9 cellular contexts compared by ENCODE assay signal in genomic region chr18:22466608-22467390, GRCh38. TPM values are rescaled to one million over a fixed set of nuclear protein-coding genes. Genes with fewer than 3 reads are reported as not detected.
DNase-seq lines count a peak whose midpoint lies in the region; ATAC-seq and TF ChIP-seq lines count a peak whose summit lies in the region.
"Had no signal": no experiment of that assay in that cellular context is flagged by ENCODE, and none has a peak within 500 bp of the region (broad histone marks: within the 10 kb centered on the region; RNA-seq: fewer than 3 reads in every experiment).

No MANE protein-coding gene starts in this region.

- intact Hi-C loops in PC-9 (cut with micrococcal nuclease; ENCODE audit: unreplicated experiment): loop anchor here (1.0 to 10.0 kb wide), 6 partner anchors 74 to 297 kb away; partner anchors contain the start of gene GATA6
- intact Hi-C loops in natural killer cell (cut with micrococcal nuclease): loop anchor here (2.0 to 5.0 kb wide), 3 partner anchors 74 to 229 kb away; no protein-coding TSS in a partner anchor

- peak in 1 of 3 donors; percentile 28 for ATAC-seq in natural killer cell

- H3K4me2 ChIP-seq in PC-9: peak overlapping the region; percentile 94

- TF ChIP-seq CTCF in AG10803 (conservative IDR thresholded peaks at IDR 0.05; ENCODE audit: low read length) (no peak), PC-9 (conservative IDR thresholded peaks at IDR 0.05) (no peak), natural killer cell (IDR thresholded peaks at IDR 0.05) (no peak)

- POLR2A ChIA-PET in PC-9 (lab: Charles Lee; ENCODE audit: unreplicated experiment): interaction anchor here (0.5 to 0.7 kb wide), 4 partner anchors 107 to 724 kb away, joined by 3 to 5 read pairs (median 4); no protein-coding TSS in a partner anchor

- DNase-seq in AG10803 (ENCODE audit: low read depth) (peak; percentile 86), PC-9 (peak; percentile 57 to 96), fibroblast of gingiva (ENCODE audit: low read depth) (peak; percentile 49), natural killer cell (no peak), COR-L47 (lab: John Stamatoyannopoulos, UW) (no peak), NOMO-1 (lab: John Stamatoyannopoulos, UW; ENCODE audit: unreplicated experiment in 2 of 2) (no peak), SKM-1 treated with dmso at 0.1 percent for 144 hours (lab: John Stamatoyannopoulos, UW; ENCODE audit: unreplicated experiment) (no peak)
- no peak for DNase-seq in activated CD4-positive, alpha-beta T cell treated with anti-CD3 and anti-CD28 coated beads, Interleukin-2, amount 50 U/mL, for 48 hours

- peaks cover 43 to 49% of the 10 kb centered on the region in 2 donors for H3K4me1 Mint-ChIP-seq in natural killer cell

- no peaks in the 10 kb centered on the region; the same call in 1 of the 2 replicates for H3K36me3 ChIP-seq in PC-9 (ENCODE audit: low read depth)

- no peaks in the 10 kb centered on the region for H3K27me3 ChIP-seq in PC-9 (ENCODE audit: insufficient read depth, low read depth)

- H3K4me1 ChIP-seq in PC-9 (replicated peaks; ENCODE audit: insufficient read depth): peaks cover 39% of the 10 kb centered on the region

- peaks cover 35% of the 10 kb centered on the region for H3F3A ChIP-seq in PC-9 (ENCODE audit: insufficient read depth, low read depth)

- H3K9me3 Mint-ChIP-seq in natural killer cell: no peaks in the 10 kb centered on the region
- H3K9me3 Mint-ChIP-seq: stimulated activated naive CD8-positive, alpha-beta T cell treated with anti-CD3 and anti-CD28 coated beads, Interleukin-15, Interleukin-2, amounts not matched to agents 100 ng/mL and 50 ng/mL, for 24 hours had no signal

- H3K9me3 ChIP-seq in PC-9 (ENCODE audit: insufficient read depth, low read depth): peaks cover 14% of the 10 kb centered on the region; the same call in 1 of the 2 replicates

- peak overlapping the region; percentile 100 for H3K27ac ChIP-seq in PC-9

- no peak overlapping the region for H2AFZ ChIP-seq in PC-9

- no peaks in the 10 kb centered on the region for H3K9me2 ChIP-seq in PC-9 (ENCODE audit: insufficient read depth)

- H3K4me3 ChIP-seq in AG10803 (ENCODE audit: low read length): no peak overlapping the region; the same call in 1 of the 2 replicates
- H3K4me3 ChIP-seq in PC-9: peak overlapping the region; percentile 52; the same call in 1 of the 2 replicates

- no peaks in the 10 kb centered on the region for H4K20me1 ChIP-seq in PC-9 (ENCODE audit: insufficient read depth)

- peak overlapping the region; percentile 86 for H3K4me3 Mint-ChIP-seq in natural killer cell
- H3K4me3 Mint-ChIP-seq: stimulated activated naive CD8-positive, alpha-beta T cell treated with anti-CD3 and anti-CD28 coated beads, Interleukin-15, Interleukin-2, amounts not matched to agents 100 ng/mL and 50 ng/mL, for 24 hours had no signal

- peaks cover 8 to 9% of the 10 kb centered on the region in 2 donors for H3K27me3 Mint-ChIP-seq in natural killer cell (ENCODE audit: low read depth in 2 of 2)
- H3K27me3 Mint-ChIP-seq: stimulated activated naive CD8-positive, alpha-beta T cell treated with anti-CD3 and anti-CD28 coated beads, Interleukin-15, Interleukin-2, amounts not matched to agents 100 ng/mL and 50 ng/mL, for 24 hours had no signal

- TSS peak; percentile 74 for BruUV-seq in PC-9 (replicated peaks; lab: Mats Ljungman, UMichigan)

- peaks cover 8% of the 10 kb centered on the region for H3K36me3 Mint-ChIP-seq in natural killer cell

- H3K27ac Mint-ChIP-seq in natural killer cell: peak overlapping the region; percentile 83 to 86

- H3K79me2 ChIP-seq in PC-9 (ENCODE audit: low read depth): no peaks in the 10 kb centered on the region

- CTCF ChIA-PET in PC-9 (lab: Charles Lee): interaction anchor here (1.0 kb wide), 1 partner anchor 119 kb away, joined by 4 read pairs; no protein-coding TSS in a partner anchor

RNA-seq across cellular contexts. Expression of gene CTAGE1, which starts 49.1 kb away (rescaled TPM):
- total RNA-seq in PC-9 (2021) (not detected in 2 replicates), natural killer cell (not detected)

Comparison
In these comparisons a context has a peak if more than half of its experiments do, and no peak if none do; other contexts are left out.
1. DNase-seq: peak in AG10803 (single experiment), PC-9 (2 of 2) and fibroblast of gingiva (single experiment); none in natural killer cell (single experiment), COR-L47 (single experiment), NOMO-1 (0 of 2), activated CD4-positive, alpha-beta T cell treated with anti-CD3 and anti-CD28 coated beads, Interleukin-2, amount 50 U/mL, for 48 hours (0 of 2) and SKM-1 treated with dmso at 0.1 percent for 144 hours (single experiment).